In the genomic region with DNA sequence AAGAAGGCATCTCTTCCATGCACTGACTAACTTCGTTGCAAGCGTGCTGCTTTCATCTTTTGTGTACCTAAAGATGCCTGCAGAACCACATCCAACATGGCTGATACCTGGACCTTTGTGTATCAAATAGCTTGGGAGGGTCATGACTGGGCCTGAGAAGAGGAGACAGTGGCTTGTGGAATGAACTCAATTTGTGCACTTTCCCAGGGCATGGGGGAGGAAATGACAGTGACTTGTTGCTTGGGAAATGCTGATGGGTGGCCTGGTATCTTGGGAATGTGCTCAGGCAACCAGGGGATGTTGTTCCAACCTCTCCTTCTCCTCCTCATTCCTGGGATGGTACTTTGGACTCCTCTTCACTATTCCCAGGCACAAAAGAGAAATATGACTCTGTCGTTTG, we compare ENCODE assay signal across 7 cellular contexts.
DNase-seq lines count a peak whose midpoint lies in the region; ATAC-seq, FAIRE-seq and TF ChIP-seq lines count a peak whose summit lies in the region.
"Not testable (repeated sequence)": the region's sequence is repeated elsewhere in the genome, so short reads cannot be mapped to it uniquely, and the experiment has no call there.

No MANE protein-coding gene starts in this region.

- H3K9me3 Mint-ChIP-seq in HFFc6, result not testable (repeated sequence)

- FAIRE-seq in A549 (lab: Jason Lieb, UNC), result not testable (repeated sequence)
- FAIRE-seq in bronchial epithelial cell (lab: Jason Lieb, UNC), result peak; percentile 55

- H3K36me3 ChIP-seq in SJSA1; bronchial epithelial cell (ENCODE audit: control insufficient read depth, insufficient read depth, low read length): not testable (repeated sequence)

- H3K27me3 Mint-ChIP-seq in HFFc6 (ENCODE audit: insufficient read depth), result not testable (repeated sequence)

- not testable (repeated sequence) for H3K4me3 Mint-ChIP-seq in HFFc6

- WGBS in A549 (ENCODE audit: missing lambda C conversion rate), result 92% methylated on average over 3 of the region's 3 CpGs

- TF ChIP-seq RAD21 in A549 (conservative IDR thresholded peaks at IDR 0.05 in 1 of 2, IDR thresholded peaks at IDR 0.05 in 1 of 2), result not testable (repeated sequence)

- H3K4me1 Mint-ChIP-seq in HFFc6 (ENCODE audit: low read depth), result peaks cover 19% of the 10 kb centered on the region

- not testable (repeated sequence) for TF ChIP-seq EP300 in A549 (IDR thresholded peaks at IDR 0.05)

- not testable (repeated sequence) for H3K27me3 ChIP-seq in SJSA1 (replicated peaks); bronchial epithelial cell (ENCODE audit: control insufficient read depth, insufficient read depth, low read length)

- not testable (repeated sequence) for H3K4me3 ChIP-seq in A549; SJSA1; bronchial epithelial cell (ENCODE audit: low read depth, low read length)

- not testable (repeated sequence) for H3K36me3 Mint-ChIP-seq in HFFc6 (ENCODE audit: low read depth)

- not testable (repeated sequence) for TF ChIP-seq POLR2A in A549 (IDR thresholded peaks at IDR 0.05; ENCODE audit: low read length)

- POLR2A ChIA-PET in A549 (lab: Yijun Ruan, JAX), result not testable (repeated sequence)

- H3K4me2 ChIP-seq in A549, result not testable (repeated sequence)

- H3K27ac Mint-ChIP-seq in HFFc6, result peak overlapping the region; percentile 14; the same call in 1 of the 2 replicates

- H3K27ac ChIP-seq in A549 (peak overlapping the region; percentile 15 to 84; a peak in 4 of 6 replicates), SJSA1 (peak overlapping the region; percentile 61)

- H3K4me1 ChIP-seq in A549, result peaks cover 40% of the 10 kb centered on the region
- peaks cover 21% of the 10 kb centered on the region for H3K4me1 ChIP-seq in SJSA1 (replicated peaks)

- CTCF ChIA-PET in A549 (lab: Yijun Ruan, JAX), result not testable (repeated sequence)

- H3K9me3 ChIP-seq in A549; SJSA1 (replicated peaks): not testable (repeated sequence)

- DNase-seq in A549 (ENCODE audit: low read depth in 1 of 2, low spot score in 1 of 2) (peak in 1 of 2 experiments; percentile 31), SJSA1 (ENCODE audit: low read depth in 1 of 2, low spot score in 2 of 2) (peak; percentile 56 to 74), kidney glomerular epithelial cell (lab: John Stamatoyannopoulos, UW) (peak; percentile 46), myocyte (ENCODE audit: low read depth) (peak; percentile 39), renal cortical epithelial cell (ENCODE audit: low read depth) (peak; percentile 16)
- DNase-seq in HFFc6; bronchial epithelial cell (ENCODE audit: low read depth): not testable (repeated sequence)

- ATAC-seq in A549, result not testable (repeated sequence)

- not testable (repeated sequence) for TF ChIP-seq CTCF in A549 (IDR thresholded peaks at IDR 0.05); HFFc6 (IDR thresholded peaks at IDR 0.05); bronchial epithelial cell (IDR thresholded peaks at IDR 0.05; ENCODE audit: insufficient read depth, low read length, severe bottlenecking)
